In the genomic region with DNA sequence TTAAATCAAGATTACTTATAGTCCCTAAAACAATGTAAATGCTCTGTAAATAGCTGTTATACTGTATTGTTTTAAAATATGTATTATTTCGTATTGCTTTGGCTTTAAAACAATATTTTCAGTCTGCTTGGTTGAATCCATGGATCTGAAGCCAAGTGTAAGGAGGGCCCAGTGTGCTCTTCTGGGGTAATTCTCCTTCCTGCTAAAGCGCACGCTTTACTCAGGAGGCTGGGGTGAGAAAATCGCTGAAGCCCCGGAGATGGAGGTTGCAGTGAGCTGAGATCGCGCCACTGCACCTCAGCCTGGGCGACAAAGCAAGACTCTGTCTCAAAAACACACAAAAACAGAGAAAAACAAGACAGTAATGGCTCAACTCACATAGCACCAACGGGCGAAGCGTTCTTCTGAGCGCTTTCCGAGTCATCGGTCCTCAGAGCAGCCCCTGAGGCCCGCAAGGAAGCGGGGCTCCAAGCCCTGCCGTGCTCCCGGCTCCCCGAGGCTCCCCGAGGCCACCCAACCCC, we compare ENCODE assay signal across 1 cellular context.
TF ChIP-seq lines count a peak whose summit lies in the region.

No MANE protein-coding gene starts in this region.

TF ChIP-seq in HepG2, 621 proteins besides CTCF, POLR2A, EP300 and RAD21 (continued from another document and continues in another):
- TF ChIP-seq, protein P1, sequence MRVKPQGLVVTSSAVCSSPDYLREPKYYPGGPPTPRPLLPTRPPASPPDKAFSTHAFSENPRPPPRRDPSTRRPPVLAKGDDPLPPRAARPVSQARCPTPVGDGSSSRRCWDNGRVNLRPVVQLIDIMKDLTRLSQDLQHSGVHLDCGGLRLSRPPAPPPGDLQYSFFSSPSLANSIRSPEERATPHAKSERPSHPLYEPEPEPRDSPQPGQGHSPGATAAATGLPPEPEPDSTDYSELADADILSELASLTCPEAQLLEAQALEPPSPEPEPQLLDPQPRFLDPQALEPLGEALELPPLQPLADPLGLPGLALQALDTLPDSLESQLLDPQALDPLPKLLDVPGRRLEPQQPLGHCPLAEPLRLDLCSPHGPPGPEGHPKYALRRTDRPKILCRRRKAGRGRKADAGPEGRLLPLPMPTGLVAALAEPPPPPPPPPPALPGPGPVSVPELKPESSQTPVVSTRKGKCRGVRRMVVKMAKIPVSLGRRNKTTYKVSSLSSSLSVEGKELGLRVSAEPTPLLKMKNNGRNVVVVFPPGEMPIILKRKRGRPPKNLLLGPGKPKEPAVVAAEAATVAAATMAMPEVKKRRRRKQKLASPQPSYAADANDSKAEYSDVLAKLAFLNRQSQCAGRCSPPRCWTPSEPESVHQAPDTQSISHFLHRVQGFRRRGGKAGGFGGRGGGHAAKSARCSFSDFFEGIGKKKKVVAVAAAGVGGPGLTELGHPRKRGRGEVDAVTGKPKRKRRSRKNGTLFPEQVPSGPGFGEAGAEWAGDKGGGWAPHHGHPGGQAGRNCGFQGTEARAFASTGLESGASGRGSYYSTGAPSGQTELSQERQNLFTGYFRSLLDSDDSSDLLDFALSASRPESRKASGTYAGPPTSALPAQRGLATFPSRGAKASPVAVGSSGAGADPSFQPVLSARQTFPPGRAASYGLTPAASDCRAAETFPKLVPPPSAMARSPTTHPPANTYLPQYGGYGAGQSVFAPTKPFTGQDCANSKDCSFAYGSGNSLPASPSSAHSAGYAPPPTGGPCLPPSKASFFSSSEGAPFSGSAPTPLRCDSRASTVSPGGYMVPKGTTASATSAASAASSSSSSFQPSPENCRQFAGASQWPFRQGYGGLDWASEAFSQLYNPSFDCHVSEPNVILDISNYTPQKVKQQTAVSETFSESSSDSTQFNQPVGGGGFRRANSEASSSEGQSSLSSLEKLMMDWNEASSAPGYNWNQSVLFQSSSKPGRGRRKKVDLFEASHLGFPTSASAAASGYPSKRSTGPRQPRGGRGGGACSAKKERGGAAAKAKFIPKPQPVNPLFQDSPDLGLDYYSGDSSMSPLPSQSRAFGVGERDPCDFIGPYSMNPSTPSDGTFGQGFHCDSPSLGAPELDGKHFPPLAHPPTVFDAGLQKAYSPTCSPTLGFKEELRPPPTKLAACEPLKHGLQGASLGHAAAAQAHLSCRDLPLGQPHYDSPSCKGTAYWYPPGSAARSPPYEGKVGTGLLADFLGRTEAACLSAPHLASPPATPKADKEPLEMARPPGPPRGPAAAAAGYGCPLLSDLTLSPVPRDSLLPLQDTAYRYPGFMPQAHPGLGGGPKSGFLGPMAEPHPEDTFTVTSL (CRISPR knock-in tag; IDR thresholded peaks at IDR 0.05; ENCODE audit: borderline replicate concordance): 0 out of 2 replicates have a peak, but pooled peaks have one; percentile 43
- no peak for TF ChIP-seq ARNT2 (CRISPR knock-in tag; IDR thresholded peaks at IDR 0.05; ENCODE audit: low read depth)
- no peak for TF ChIP-seq NR2C2 (CRISPR knock-in tag; IDR thresholded peaks at IDR 0.05; ENCODE audit: borderline replicate concordance)
- no peak for TF ChIP-seq ZNF792 (CRISPR knock-in tag; IDR thresholded peaks at IDR 0.05)
- TF ChIP-seq, protein P2, sequence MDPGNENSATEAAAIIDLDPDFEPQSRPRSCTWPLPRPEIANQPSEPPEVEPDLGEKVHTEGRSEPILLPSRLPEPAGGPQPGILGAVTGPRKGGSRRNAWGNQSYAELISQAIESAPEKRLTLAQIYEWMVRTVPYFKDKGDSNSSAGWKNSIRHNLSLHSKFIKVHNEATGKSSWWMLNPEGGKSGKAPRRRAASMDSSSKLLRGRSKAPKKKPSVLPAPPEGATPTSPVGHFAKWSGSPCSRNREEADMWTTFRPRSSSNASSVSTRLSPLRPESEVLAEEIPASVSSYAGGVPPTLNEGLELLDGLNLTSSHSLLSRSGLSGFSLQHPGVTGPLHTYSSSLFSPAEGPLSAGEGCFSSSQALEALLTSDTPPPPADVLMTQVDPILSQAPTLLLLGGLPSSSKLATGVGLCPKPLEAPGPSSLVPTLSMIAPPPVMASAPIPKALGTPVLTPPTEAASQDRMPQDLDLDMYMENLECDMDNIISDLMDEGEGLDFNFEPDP (CRISPR knock-in tag; conservative IDR thresholded peaks at IDR 0.05): no peak
- no peak for TF ChIP-seq ZBTB3 (CRISPR knock-in tag; IDR thresholded peaks at IDR 0.05; ENCODE audit: borderline replicate concordance, low read depth)
- TF ChIP-seq ZFP41 (CRISPR knock-in tag; IDR thresholded peaks at IDR 0.05; ENCODE audit: borderline replicate concordance): no peak
- no peak for TF ChIP-seq RFX3 (CRISPR knock-in tag; IDR thresholded peaks at IDR 0.05)
- TF ChIP-seq, protein P3, sequence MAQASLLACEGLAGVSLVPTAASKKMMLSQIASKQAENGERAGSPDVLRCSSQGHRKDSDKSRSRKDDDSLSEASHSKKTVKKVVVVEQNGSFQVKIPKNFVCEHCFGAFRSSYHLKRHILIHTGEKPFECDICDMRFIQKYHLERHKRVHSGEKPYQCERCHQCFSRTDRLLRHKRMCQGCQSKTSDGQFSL (CRISPR knock-in tag; IDR thresholded peaks at IDR 0.05): no peak
- TF ChIP-seq DBP (CRISPR knock-in tag; IDR thresholded peaks at IDR 0.05; ENCODE audit: not compliant biosample characterization): no peak
- TF ChIP-seq E2F5 (CRISPR knock-in tag; conservative IDR thresholded peaks at IDR 0.05): no peak
- TF ChIP-seq ELF4 (CRISPR knock-in tag; IDR thresholded peaks at IDR 0.05; ENCODE audit: borderline replicate concordance): no peak
- no peak for TF ChIP-seq HNRNPL (IDR thresholded peaks at IDR 0.05; ENCODE audit: low read depth, low read length)
- TF ChIP-seq NR2F1 (CRISPR knock-in tag; IDR thresholded peaks at IDR 0.05): no peak
- no peak for TF ChIP-seq ZNF441 (CRISPR knock-in tag; IDR thresholded peaks at IDR 0.05; ENCODE audit: borderline replicate concordance)
- no peak for TF ChIP-seq ZNF251 (CRISPR knock-in tag; IDR thresholded peaks at IDR 0.05)
- no peak for TF ChIP-seq ZBTB1 (CRISPR knock-in tag; IDR thresholded peaks at IDR 0.05; ENCODE audit: borderline replicate concordance)
- no peak for TF ChIP-seq ZNF770 (CRISPR knock-in tag; IDR thresholded peaks at IDR 0.05)
- no peak for TF ChIP-seq RBM39 (IDR thresholded peaks at IDR 0.05; ENCODE audit: low read depth, low read length, poor library complexity, severe bottlenecking)
- TF ChIP-seq ZNF609 (CRISPR knock-in tag; IDR thresholded peaks at IDR 0.05; ENCODE audit: borderline replicate concordance): no peak
- no peak for TF ChIP-seq FOXP4 (CRISPR knock-in tag; IDR thresholded peaks at IDR 0.05)
- TF ChIP-seq, protein P4, sequence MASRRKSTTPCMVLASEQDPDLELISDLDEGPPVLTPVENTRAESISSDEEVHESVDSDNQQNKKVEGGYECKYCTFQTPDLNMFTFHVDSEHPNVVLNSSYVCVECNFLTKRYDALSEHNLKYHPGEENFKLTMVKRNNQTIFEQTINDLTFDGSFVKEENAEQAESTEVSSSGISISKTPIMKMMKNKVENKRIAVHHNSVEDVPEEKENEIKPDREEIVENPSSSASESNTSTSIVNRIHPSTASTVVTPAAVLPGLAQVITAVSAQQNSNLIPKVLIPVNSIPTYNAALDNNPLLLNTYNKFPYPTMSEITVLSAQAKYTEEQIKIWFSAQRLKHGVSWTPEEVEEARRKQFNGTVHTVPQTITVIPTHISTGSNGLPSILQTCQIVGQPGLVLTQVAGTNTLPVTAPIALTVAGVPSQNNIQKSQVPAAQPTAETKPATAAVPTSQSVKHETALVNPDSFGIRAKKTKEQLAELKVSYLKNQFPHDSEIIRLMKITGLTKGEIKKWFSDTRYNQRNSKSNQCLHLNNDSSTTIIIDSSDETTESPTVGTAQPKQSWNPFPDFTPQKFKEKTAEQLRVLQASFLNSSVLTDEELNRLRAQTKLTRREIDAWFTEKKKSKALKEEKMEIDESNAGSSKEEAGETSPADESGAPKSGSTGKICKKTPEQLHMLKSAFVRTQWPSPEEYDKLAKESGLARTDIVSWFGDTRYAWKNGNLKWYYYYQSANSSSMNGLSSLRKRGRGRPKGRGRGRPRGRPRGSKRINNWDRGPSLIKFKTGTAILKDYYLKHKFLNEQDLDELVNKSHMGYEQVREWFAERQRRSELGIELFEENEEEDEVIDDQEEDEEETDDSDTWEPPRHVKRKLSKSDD (CRISPR knock-in tag; IDR thresholded peaks at IDR 0.05; ENCODE audit: low read depth): no peak
- TF ChIP-seq ZNF296 (CRISPR knock-in tag; conservative IDR thresholded peaks at IDR 0.05): no peak
- TF ChIP-seq ZNF547 (CRISPR knock-in tag; IDR thresholded peaks at IDR 0.05): no peak
- TF ChIP-seq CREM (IDR thresholded peaks at IDR 0.05): no peak
- TF ChIP-seq CREM (CRISPR knock-in tag; IDR thresholded peaks at IDR 0.05): no peak
- no peak for TF ChIP-seq SCMH1 (CRISPR knock-in tag; IDR thresholded peaks at IDR 0.05; ENCODE audit: borderline replicate concordance)
- peak; percentile 28; the same call in 1 of the 2 replicates for TF ChIP-seq SIX1 (CRISPR knock-in tag; IDR thresholded peaks at IDR 0.05; ENCODE audit: borderline replicate concordance)
- no peak for TF ChIP-seq ZNF704 (CRISPR knock-in tag; IDR thresholded peaks at IDR 0.05; ENCODE audit: borderline replicate concordance)
- TF ChIP-seq ZNF777 (CRISPR knock-in tag; IDR thresholded peaks at IDR 0.05): no peak
- TF ChIP-seq ZNF670 (CRISPR knock-in tag; IDR thresholded peaks at IDR 0.05; ENCODE audit: borderline replicate concordance): no peak
- no peak for TF ChIP-seq ZMYM3 (CRISPR knock-in tag; IDR thresholded peaks at IDR 0.05)
